10 cellular contexts compared by ENCODE assay signal in genomic region chr12:6226701-6227096, GRCh38. TPM values are rescaled to one million over a fixed set of nuclear protein-coding genes. Genes with fewer than 3 reads are reported as not detected.
A peak's percentile ranks its signal among the peaks of the same experiment; 100 is the strongest.
DNase-seq lines count a peak whose midpoint lies in the region; ATAC-seq and TF ChIP-seq lines count a peak whose summit lies in the region.
"Had no signal": no experiment of that assay in that cellular context is flagged by ENCODE, and none has a peak within 500 bp of the region (broad histone marks: within the 10 kb centered on the region; RNA-seq: fewer than 3 reads in every experiment).

No MANE protein-coding gene starts in this region.

- H3K4me3 ChIP-seq in heart left ventricle, result peak overlapping the region in 9 of 12 donors; percentile 6 to 34 (median 24)
- peak overlapping the region; percentile 5 for H3K4me3 ChIP-seq in ovary
- no peak overlapping the region for H3K4me3 ChIP-seq in aorta (ENCODE audit: low read length in 2 of 2)
- no peak overlapping the region for H3K4me3 ChIP-seq in lower leg skin (ENCODE audit: low read depth, poor library complexity, severe bottlenecking)

- TF ChIP-seq CTCF in heart left ventricle (IDR thresholded peaks at IDR 0.05) (no peak), ovary (IDR thresholded peaks at IDR 0.05) (no peak), lower leg skin (IDR thresholded peaks at IDR 0.05) (no peak)

- H3K36me3 ChIP-seq in heart left ventricle (peaks cover 0 to 45% (median 3%) of the 10 kb centered on the region in 9 donors), ovary (no peaks in the 10 kb centered on the region), aorta (ENCODE audit: control insufficient read depth in 1 of 2, insufficient read depth in 2 of 2, low read length in 1 of 2) (no peaks in the 10 kb centered on the region)

- H3K4me1 ChIP-seq in heart left ventricle (peaks cover 26 to 100% (median 92%) of the 10 kb centered on the region in 12 donors), ovary (ENCODE audit: insufficient read depth) (peaks cover 3% of the 10 kb centered on the region), aorta (ENCODE audit: control insufficient read depth in 1 of 2, insufficient read depth in 2 of 2, low read length in 2 of 2) (peaks cover 3 to 13% of the 10 kb centered on the region in 2 donors)

- H3K27me3 ChIP-seq in heart left ventricle (no peaks in the 10 kb centered on the region), ovary (no peaks in the 10 kb centered on the region), aorta (ENCODE audit: control insufficient read depth in 1 of 2, insufficient read depth in 2 of 2, low read length in 1 of 2) (no peaks in the 10 kb centered on the region)

- no peak for TF ChIP-seq POLR2A in heart left ventricle (IDR thresholded peaks at IDR 0.05)
- TF ChIP-seq POLR2A in ovary (IDR thresholded peaks at IDR 0.05), result no peak
- no peak for TF ChIP-seq POLR2A in lower leg skin (IDR thresholded peaks at IDR 0.05)

- intact Hi-C loops in Right ventricle myocardium inferior (cut with DNase I), result loop anchor here (2.0 kb wide), 2 partner anchors 22 to 52 kb away; no protein-coding TSS in a partner anchor
- intact Hi-C loops in cardiac septum (cut with DNase I), result loop anchor here (2.0 kb wide), 1 partner anchor 52 kb away; no protein-coding TSS in a partner anchor
- intact Hi-C loops in heart left ventricle (cut with DNase I), result loop anchor here in 1 of 10 donors (5.0 kb wide), 1 partner anchor 51 kb away; no protein-coding TSS in a partner anchor
- intact Hi-C loops in ovary (cut with DNase I), result no loop called here
- intact Hi-C loops in aorta (cut with DNase I), result no loop called here
- intact Hi-C loops in lower leg skin (cut with DNase I; ENCODE audit: low total_unique reads), result no loop called here

- ATAC-seq in Right ventricle myocardium inferior, result peak; percentile 78
- peak; percentile 40 to 69 (median 54) for ATAC-seq in heart left ventricle
- peak; percentile 13 for ATAC-seq in aorta (ENCODE audit: low FRiP score)
- ATAC-seq: stimulated activated naive CD8-positive, alpha-beta T cell treated with anti-CD3 and anti-CD28 coated beads, Interleukin-15, Interleukin-2, amounts not matched to agents 100 U/mL and 50 U/mL, for 24 hours had no signal

- no peaks in the 10 kb centered on the region for H3K9me3 ChIP-seq in heart left ventricle
- no peaks in the 10 kb centered on the region for H3K9me3 ChIP-seq in ovary
- H3K9me3 ChIP-seq in aorta (ENCODE audit: control insufficient read depth, low read length), result no peaks in the 10 kb centered on the region

- WGBS in heart left ventricle, 4 donors, result 18 to 41% (median 26%) methylated on average over 10 of the region's 10 CpGs
- 27 to 35% (median 28%) methylated on average over 10 of the region's 10 CpGs for WGBS in ovary, 3 donors
- WGBS in aorta, 2 donors, result 16 to 19% methylated on average over 10 of the region's 10 CpGs
- WGBS in lower leg skin, 2 donors, result 15 to 26% methylated on average over 10 of the region's 10 CpGs

- TF ChIP-seq EP300 in ovary (IDR thresholded peaks at IDR 0.05), result no peak

- H3K27ac ChIP-seq in heart left ventricle (peak overlapping the region; percentile 67 to 96 (median 88)), ovary (peak overlapping the region; percentile 59 to 83), aorta (ENCODE audit: low read depth in 1 of 2, low read length in 2 of 2) (peak overlapping the region; percentile 94 to 96)

- DNase-seq in Right ventricle myocardium inferior (ENCODE audit: missing footprints) (peak; percentile 87), cardiac septum (ENCODE audit: low spot score) (no peak), heart left ventricle (peak; percentile 50 to 84 (median 77)), ovary (peak; percentile 61 to 78 (median 69)), aorta (peak in 1 of 2 donors; percentile 81), NCI-H82 (lab: John Stamatoyannopoulos, UW) (no peak), lower leg skin (ENCODE audit: low spot score in 2 of 2) (no peak), inferior parietal cortex (ENCODE audit: extremely low spot score) (no peak)
- DNase-seq: NCI-H2171 treated with DMSO at 0.1 percent for 48 hours; stimulated activated naive CD8-positive, alpha-beta T cell treated with anti-CD3 and anti-CD28 coated beads, Interleukin-15, Interleukin-2, amounts not matched to agents 100 U/mL and 50 U/mL, for 24 hours had no signal

RNA-seq across cellular contexts. Expression of gene CD9, which starts 26.5 kb away (rescaled TPM):
- total RNA-seq in Right ventricle myocardium inferior, result 46.9 TPM
- total RNA-seq in cardiac septum, result 70.2 TPM
- 10 to 100 TPM; 29.9 to 96.1 (median 54.7) TPM for total RNA-seq in heart left ventricle
- 10 to 100 TPM; 63.2 to 87.4 TPM for polyA plus RNA-seq in heart left ventricle
- total RNA-seq in ovary, result 100 to 1,000 TPM in 1 of 7 donors, 10 to 100 TPM in 6; 23.9 to 372 (median 49.2) TPM
- 100 to 1,000 TPM in 1 of 2 donors, 10 to 100 TPM in 1; 67.0 to 244 TPM for polyA plus RNA-seq in ovary
- 100 to 1,000 TPM; 285 to 303 TPM for total RNA-seq in aorta
- 100 to 1,000 TPM; 267 to 506 TPM for polyA plus RNA-seq in aorta
- total RNA-seq in lower leg skin, result 100 to 1,000 TPM; 378 to 494 (median 412) TPM

Comparison
In these comparisons a context has a peak if more than half of its experiments do, and no peak if none do; other contexts are left out.
1. DNase-seq: peak in Right ventricle myocardium inferior (single experiment), heart left ventricle (5 of 5) and ovary (5 of 5); none in cardiac septum (single experiment), NCI-H82 (single experiment), lower leg skin (0 of 2) and inferior parietal cortex (single experiment).
2. ATAC-seq: peak in every context shown above with its lines; median percentile 78 in Right ventricle myocardium inferior; 54 in heart left ventricle; 13 in aorta.
3. H3K4me3 ChIP-seq: peak in heart left ventricle (9 of 12) and ovary (single experiment); none in aorta (0 of 2) and lower leg skin (single experiment).
4. intact Hi-C loops: an anchor here in Right ventricle myocardium inferior (2.0 kb wide) and cardiac septum (2.0 kb wide); none called in ovary, aorta and lower leg skin.
5. Peak in every context shown above with its lines, with median percentiles within 50 percentile points of each other: H3K27ac ChIP-seq.